ENCODE assay signal across 8 cellular contexts in the genomic region with DNA sequence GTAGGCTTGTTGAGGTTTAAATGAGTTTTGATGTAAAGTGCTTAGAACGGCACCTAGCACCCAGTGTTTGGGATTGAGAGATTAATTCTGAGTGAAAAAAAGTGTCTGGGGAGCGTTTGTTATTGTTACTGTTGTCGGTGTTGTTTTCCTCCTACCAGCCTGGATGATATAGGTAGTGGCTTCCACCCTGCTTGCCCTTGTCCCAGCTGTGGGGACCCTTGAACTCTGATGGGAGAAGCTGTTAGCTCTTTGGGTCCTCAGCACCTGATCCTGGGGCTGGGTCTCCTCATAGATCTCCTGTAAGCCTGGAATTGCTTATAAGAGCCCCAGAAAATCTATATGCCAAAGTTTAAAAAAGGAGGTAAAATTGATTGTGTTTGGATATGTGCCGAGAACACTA. TPM values are rescaled to one million over a fixed set of nuclear protein-coding genes. Genes with fewer than 3 reads are reported as not detected.
A peak's percentile ranks its signal among the peaks of the same experiment; 100 is the strongest.
DNase-seq lines count a peak whose midpoint lies in the region; ATAC-seq and TF ChIP-seq lines count a peak whose summit lies in the region.

No MANE protein-coding gene starts in this region.

- peak overlapping the region; percentile 99 to 100 for H3K27ac Mint-ChIP-seq in activated naive CD4-positive, alpha-beta T cell treated with anti-CD3 and anti-CD28 coated beads, Interleukin-2, amount 50 U/mL, for 72 hours

- intact Hi-C loops in heart left ventricle (cut with DNase I), result loop anchor here in 1 of 10 donors (5.0 kb wide), 1 partner anchor 36 kb away; a partner anchor contains a TSS
- intact Hi-C loops in Right ventricle myocardium inferior (cut with DNase I), result no loop called here

- 77 to 86% (median 83%) methylated on average over 4 of the region's 4 CpGs for WGBS in heart left ventricle, 4 donors
- WGBS in urinary bladder, result 81% methylated on average over 4 of the region's 4 CpGs

- H3K36me3 ChIP-seq in heart left ventricle (no peaks in the 10 kb centered on the region), mucosa of rectum (ENCODE audit: control insufficient read depth in 2 of 2, insufficient read depth in 2 of 2, low read length in 2 of 2) (no peaks in the 10 kb centered on the region), urinary bladder (ENCODE audit: insufficient read depth) (no peaks in the 10 kb centered on the region)

- H3K27ac ChIP-seq in heart left ventricle (peak overlapping the region in 11 of 12 donors; percentile 54 to 98 (median 78)), mucosa of rectum (ENCODE audit: low read depth in 2 of 2, low read length in 2 of 2) (peak overlapping the region; percentile 79 to 88), urinary bladder (ENCODE audit: low read depth) (peak overlapping the region; percentile 54)

- TF ChIP-seq CTCF in heart left ventricle (IDR thresholded peaks at IDR 0.05), result no peak

- TF ChIP-seq POLR2A in heart left ventricle (IDR thresholded peaks at IDR 0.05), result no peak

- no peaks in the 10 kb centered on the region for H3K9me3 Mint-ChIP-seq in activated naive CD4-positive, alpha-beta T cell treated with anti-CD3 and anti-CD28 coated beads, Interleukin-2, amount 50 U/mL, for 72 hours

- DNase-seq in heart left ventricle, result peak in 1 of 5 donors; percentile 11
- no peak for DNase-seq in Right ventricle myocardium inferior (ENCODE audit: missing footprints)
- no peak for DNase-seq in activated naive CD4-positive, alpha-beta T cell treated with anti-CD3 and anti-CD28 coated beads, Interleukin-2, amount 50 U/mL, for 72 hours (ENCODE audit: low spot score in 2 of 2)
- DNase-seq in NCI-H187 treated with DMSO at 0.1 percent for 48 hours (lab: John Stamatoyannopoulos, UW), result no peak
- no peak for DNase-seq in SIG-M5 (lab: John Stamatoyannopoulos, UW)

- peak overlapping the region in 8 of 12 donors; percentile 11 to 78 (median 24) for H3K4me3 ChIP-seq in heart left ventricle
- H3K4me3 ChIP-seq in mucosa of rectum (ENCODE audit: low read length in 2 of 2), result peak overlapping the region in 1 of 2 donors; percentile 57
- H3K4me3 ChIP-seq in urinary bladder (ENCODE audit: low read depth, low read length), result peak overlapping the region; percentile 10

- no peaks in the 10 kb centered on the region for H3K9me3 ChIP-seq in heart left ventricle
- no peaks in the 10 kb centered on the region for H3K9me3 ChIP-seq in mucosa of rectum (ENCODE audit: control insufficient read depth in 2 of 2, low read length in 2 of 2)

- H3K4me1 ChIP-seq in heart left ventricle (peaks cover 0 to 89% (median 61%) of the 10 kb centered on the region in 12 donors), mucosa of rectum (ENCODE audit: control insufficient read depth in 2 of 2, insufficient read depth in 2 of 2, low read length in 2 of 2) (peaks cover 48 to 50% of the 10 kb centered on the region in 2 donors), urinary bladder (ENCODE audit: insufficient read depth) (no peaks in the 10 kb centered on the region)

- H3K9ac ChIP-seq in mucosa of rectum (ENCODE audit: low read depth in 1 of 2, low read length in 2 of 2), result peak overlapping the region; percentile 24 to 60

- ATAC-seq in heart left ventricle (no peak), Right ventricle myocardium inferior (no peak), GM18868 (IDR thresholded peaks at IDR 0.05; ENCODE audit: unreplicated experiment) (no peak)
- ATAC-seq in activated naive CD4-positive, alpha-beta T cell treated with anti-CD3 and anti-CD28 coated beads, Interleukin-2, amount 50 U/mL, for 72 hours, result no peak

- H3K27me3 ChIP-seq in heart left ventricle (no peaks in the 10 kb centered on the region), mucosa of rectum (ENCODE audit: control insufficient read depth in 2 of 2, insufficient read depth in 2 of 2, low read length in 2 of 2) (peaks cover 0 to 2% of the 10 kb centered on the region in 2 donors)

- peaks cover 26 to 50% of the 10 kb centered on the region in 2 donors for H3K36me3 Mint-ChIP-seq in activated naive CD4-positive, alpha-beta T cell treated with anti-CD3 and anti-CD28 coated beads, Interleukin-2, amount 50 U/mL, for 72 hours

RNA-seq across cellular contexts. Expression of a gene that starts 4.9 kb away (rescaled TPM):
- total RNA-seq in heart left ventricle (10 to 100 TPM in 5 of 9 donors, 1 to 10 TPM in 4; 6.4 to 52.8 (median 10.3) TPM), Right ventricle myocardium inferior (13.7 TPM), urinary bladder (3.1 TPM)
- polyA plus RNA-seq in heart left ventricle (1 to 10 TPM; 5.4 to 7.8 TPM), urinary bladder (10.8 TPM)
- 100 to 1,000 TPM; 221 to 735 TPM for total RNA-seq in activated naive CD4-positive, alpha-beta T cell treated with anti-CD3 and anti-CD28 coated beads, Interleukin-2, amount 50 U/mL, for 72 hours

RNA-seq across cellular contexts. Expression of a gene that starts 35.3 kb away (rescaled TPM):
- total RNA-seq in heart left ventricle (not detected), Right ventricle myocardium inferior (not detected), urinary bladder (not detected)
- polyA plus RNA-seq in heart left ventricle (not detected), urinary bladder (not detected)
- total RNA-seq in activated naive CD4-positive, alpha-beta T cell treated with anti-CD3 and anti-CD28 coated beads, Interleukin-2, amount 50 U/mL, for 72 hours, result under 1 TPM; 0.37 to 0.50 TPM

Comparison
In these comparisons a context has a peak if more than half of its experiments do, and no peak if none do; other contexts are left out.
1. RNA of a gene that starts 4.9 kb away (total RNA-seq): 221 to 735 TPM in activated naive CD4-positive, alpha-beta T cell treated with anti-CD3 and anti-CD28 coated beads, Interleukin-2, amount 50 U/mL, for 72 hours; 13.7 TPM in Right ventricle myocardium inferior (single experiment), 6.4 to 52.8 TPM in heart left ventricle and 3.1 TPM in urinary bladder (single experiment); every median in the first group is over 4 times any median in the second.
2. Peak in every context shown above with its lines, with median percentiles within 50 percentile points of each other: H3K27ac ChIP-seq.